9 cellular contexts compared by ENCODE assay signal in the genomic region with DNA sequence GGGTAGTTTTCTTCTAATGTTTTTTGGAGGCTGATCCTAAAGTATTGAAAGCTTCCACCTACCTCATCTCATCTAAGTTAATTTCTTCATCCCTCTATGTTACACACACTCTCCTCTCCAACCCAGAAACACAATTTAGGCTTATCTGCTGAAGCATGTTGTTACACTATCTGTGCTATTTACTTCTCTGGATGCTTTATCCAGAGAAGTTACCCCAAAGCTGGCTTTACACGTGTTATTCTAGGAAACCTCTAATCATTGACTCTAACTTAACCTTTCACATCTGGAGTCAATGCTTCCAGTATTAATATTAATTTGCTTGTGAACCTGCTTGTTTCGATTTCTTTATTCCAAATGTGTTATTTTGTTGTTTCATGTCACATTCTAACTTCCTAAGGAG.
"Had no signal": no experiment of that assay in that cellular context is flagged by ENCODE, and none has a peak within 500 bp of the region (broad histone marks: within the 10 kb centered on the region; RNA-seq: fewer than 3 reads in every experiment).

No MANE protein-coding gene starts in this region.

- H3K36me3 Mint-ChIP-seq: IgD-negative memory B cell had no signal

- H3K9me3 Mint-ChIP-seq: IgD-negative memory B cell had no signal

- H3K4me3 Mint-ChIP-seq: IgD-negative memory B cell had no signal

- DNase-seq: IMR-90, Kasumi-1, KBM-7, KG1 had no signal

- FAIRE-seq: HepG2, HTR-8/SVneo had no signal

- H3K9ac ChIP-seq: KMS-11 had no signal

- ATAC-seq: HepG2 had no signal

- H3K27ac Mint-ChIP-seq: IgD-negative memory B cell had no signal

- H3K4me2 ChIP-seq: KMS-11 had no signal

- H3K27ac ChIP-seq: HL-60, KMS-11 had no signal
